1 cellular context compared by ENCODE assay signal in the genomic region with DNA sequence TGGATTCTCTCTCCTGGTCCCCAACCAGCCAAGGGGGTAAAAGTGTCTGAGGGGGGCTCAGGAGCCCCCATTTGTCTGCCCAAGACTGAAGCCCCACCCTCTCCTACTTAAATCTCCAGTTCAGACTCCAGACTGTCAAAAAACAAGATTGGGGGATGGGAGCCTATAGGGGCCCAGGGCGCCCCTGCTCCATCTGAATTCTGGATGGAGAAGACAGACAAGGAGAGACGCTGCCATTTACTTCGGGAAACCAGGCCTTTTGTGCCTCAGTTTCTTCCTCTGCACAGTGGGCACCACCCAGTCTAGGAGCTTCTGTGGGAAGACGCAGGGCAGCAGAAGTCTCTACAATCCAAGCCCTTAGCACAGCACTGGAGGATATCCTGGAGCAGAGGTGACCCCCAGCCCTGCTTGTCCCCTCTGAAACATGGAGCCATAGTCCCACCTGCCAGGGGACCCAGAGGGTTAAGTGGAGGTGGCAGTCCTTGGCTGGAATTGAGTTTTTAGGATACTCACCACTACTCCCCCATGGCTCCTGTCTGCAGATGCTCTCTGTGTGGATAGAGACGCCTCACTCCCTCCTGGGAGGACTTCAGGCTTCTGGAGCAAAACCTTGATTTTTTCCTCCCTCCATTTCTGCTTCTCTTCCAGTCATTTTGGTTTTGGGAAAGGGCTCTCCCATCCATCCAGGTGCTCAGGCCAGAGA.
TF ChIP-seq lines count a peak whose summit lies in the region.

No MANE protein-coding gene starts in this region.

TF ChIP-seq in WTC11, 78 proteins besides CTCF, POLR2A, EP300 and RAD21 (continued from another document):
- TF ChIP-seq, protein P1, sequence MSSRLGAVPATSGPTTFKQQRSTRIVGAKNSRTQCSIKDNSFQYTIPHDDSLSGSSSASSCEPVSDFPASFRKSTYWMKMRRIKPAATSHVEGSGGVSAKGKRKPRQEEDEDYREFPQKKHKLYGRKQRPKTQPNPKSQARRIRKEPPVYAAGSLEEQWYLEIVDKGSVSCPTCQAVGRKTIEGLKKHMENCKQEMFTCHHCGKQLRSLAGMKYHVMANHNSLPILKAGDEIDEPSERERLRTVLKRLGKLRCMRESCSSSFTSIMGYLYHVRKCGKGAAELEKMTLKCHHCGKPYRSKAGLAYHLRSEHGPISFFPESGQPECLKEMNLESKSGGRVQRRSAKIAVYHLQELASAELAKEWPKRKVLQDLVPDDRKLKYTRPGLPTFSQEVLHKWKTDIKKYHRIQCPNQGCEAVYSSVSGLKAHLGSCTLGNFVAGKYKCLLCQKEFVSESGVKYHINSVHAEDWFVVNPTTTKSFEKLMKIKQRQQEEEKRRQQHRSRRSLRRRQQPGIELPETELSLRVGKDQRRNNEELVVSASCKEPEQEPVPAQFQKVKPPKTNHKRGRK (CRISPR knock-in tag; IDR thresholded peaks at IDR 0.05; ENCODE audit: borderline replicate concordance): no peak
- no peak for TF ChIP-seq GTF2I (CRISPR knock-in tag; conservative IDR thresholded peaks at IDR 0.05)
- no peak for TF ChIP-seq USF1 (CRISPR knock-in tag; IDR thresholded peaks at IDR 0.05)
- no peak for TF ChIP-seq ZNF423 (CRISPR knock-in tag; IDR thresholded peaks at IDR 0.05)
- TF ChIP-seq SP1 (CRISPR knock-in tag; conservative IDR thresholded peaks at IDR 0.05): no peak
- TF ChIP-seq FOXJ3 (CRISPR knock-in tag; IDR thresholded peaks at IDR 0.05; ENCODE audit: borderline replicate concordance): no peak
